ENCODE assay signal across 15 cellular contexts in genomic region chr4:105023668-105024055, GRCh38.
A peak's percentile ranks its signal among the peaks of the same experiment; 100 is the strongest.
DNase-seq lines count a peak whose midpoint lies in the region; ATAC-seq, FAIRE-seq and TF ChIP-seq lines count a peak whose summit lies in the region.
"Had no signal": no experiment of that assay in that cellular context is flagged by ENCODE, and none has a peak within 500 bp of the region (broad histone marks: within the 10 kb centered on the region; RNA-seq: fewer than 3 reads in every experiment).

No MANE protein-coding gene starts in this region.

- POLR2A ChIA-PET in MCF 10A (lab: Yijun Ruan, JAX) = interaction anchor here (0.7 to 1.2 kb wide), 2 partner anchors 57 to 64 kb away, joined by 3 to 4 read pairs; no protein-coding TSS in a partner anchor

- DNase-seq in MCF 10A (ENCODE audit: unreplicated experiment) (no peak), breast epithelium (ENCODE audit: low spot score in 2 of 2) (no peak), bronchial epithelial cell (ENCODE audit: low read depth) (peak; percentile 1), foreskin keratinocyte (no peak), epidermal melanocyte (ENCODE audit: insufficient read length, low spot score) (no peak), NCI-H510A (lab: John Stamatoyannopoulos, UW) (no peak)
- DNase-seq: Calu3; CD8-positive, alpha-beta T cell; DMS 273 treated with DMSO at 0.1 percent for 48 hours; DMS53; EL had no signal

- H3K4me1 ChIP-seq in breast epithelium = no peaks in the 10 kb centered on the region
- H3K4me1 ChIP-seq in foreskin keratinocyte = no peaks in the 10 kb centered on the region
- H3K4me1 ChIP-seq: HAP-1 had no signal

- peak overlapping the region; percentile 57 for H3K27ac Mint-ChIP-seq in MCF 10A (ENCODE audit: low read depth, unreplicated experiment)
- H3K27ac Mint-ChIP-seq: B cell; CD8-positive, alpha-beta T cell had no signal

- no peaks in the 10 kb centered on the region for H3K36me3 ChIP-seq in breast epithelium
- no peaks in the 10 kb centered on the region for H3K36me3 ChIP-seq in bronchial epithelial cell (ENCODE audit: control insufficient read depth, insufficient read depth, low read length)
- H3K36me3 ChIP-seq: BLaER1 treated with 17β-estradiol and CSF1 and Interleukin-3, amounts not matched to agents 10 nM and 100 nM; HAP-1 had no signal

- H3K36me3 Mint-ChIP-seq in MCF 10A (ENCODE audit: insufficient read depth, unreplicated experiment) = no peaks in the 10 kb centered on the region
- H3K36me3 Mint-ChIP-seq: CD8-positive, alpha-beta T cell had no signal

- H3K27ac ChIP-seq in breast epithelium (no peak overlapping the region), foreskin keratinocyte (peak overlapping the region; percentile 29)

- FAIRE-seq in bronchial epithelial cell (lab: Jason Lieb, UNC) = no peak
- FAIRE-seq: GM12878 had no signal

- no peak for TF ChIP-seq POLR2A in breast epithelium (IDR thresholded peaks at IDR 0.05)

- H3K4me3 Mint-ChIP-seq in MCF 10A (ENCODE audit: unreplicated experiment) = no peak overlapping the region
- H3K4me3 Mint-ChIP-seq: B cell; CD8-positive, alpha-beta T cell had no signal

- BruUV-seq in MCF 10A (replicated peaks; lab: Mats Ljungman, UMichigan) = no TSS peak

- CTCF ChIA-PET in MCF 10A (lab: Yijun Ruan, JAX) = interaction anchor here (0.5 to 1.2 kb wide), 3 partner anchors 27 to 450 kb away, joined by 3 to 4 read pairs (median 4); partner anchors contain the start of gene PPA2

- intact Hi-C loops in MCF 10A (cut with micrococcal nuclease) (no loop called here), breast epithelium (cut with DNase I; ENCODE audit: low total_unique reads) (no loop called here)

- H3K4me3 ChIP-seq in breast epithelium = no peak overlapping the region
- no peak overlapping the region for H3K4me3 ChIP-seq in bronchial epithelial cell (ENCODE audit: low read depth, low read length)
- H3K4me3 ChIP-seq: BLaER1 treated with 17β-estradiol and CSF1 and Interleukin-3, amounts not matched to agents 10 nM and 100 nM; GM12878; HAP-1 had no signal

- no peak for ATAC-seq in foreskin keratinocyte
- ATAC-seq: CD8-positive, alpha-beta T cell; GM12878 had no signal

- peaks cover 0 to 10% of the 10 kb centered on the region in 2 donors for H3K9me3 ChIP-seq in breast epithelium
- H3K9me3 ChIP-seq: HAP-1 had no signal

- H3K9me3 Mint-ChIP-seq in MCF 10A (ENCODE audit: unreplicated experiment) = peaks cover 8% of the 10 kb centered on the region

- no peaks in the 10 kb centered on the region for H3K27me3 ChIP-seq in breast epithelium
- H3K27me3 ChIP-seq in bronchial epithelial cell (ENCODE audit: control insufficient read depth, insufficient read depth, low read length) = no peaks in the 10 kb centered on the region
- H3K27me3 ChIP-seq in foreskin keratinocyte = no peaks in the 10 kb centered on the region
- H3K27me3 ChIP-seq: BLaER1 treated with 17β-estradiol and CSF1 and Interleukin-3, amounts not matched to agents 10 nM and 100 nM had no signal

- no peaks in the 10 kb centered on the region for H3K27me3 Mint-ChIP-seq in MCF 10A (ENCODE audit: insufficient read depth, unreplicated experiment)

- H3K4me1 Mint-ChIP-seq in MCF 10A (ENCODE audit: insufficient read depth, unreplicated experiment) = peaks cover 13% of the 10 kb centered on the region
- H3K4me1 Mint-ChIP-seq: B cell had no signal

- TF ChIP-seq CTCF in MCF 10A (IDR thresholded peaks at IDR 0.05; ENCODE audit: unreplicated experiment) (no peak), breast epithelium (IDR thresholded peaks at IDR 0.05) (no peak), bronchial epithelial cell (IDR thresholded peaks at IDR 0.05; ENCODE audit: insufficient read depth, low read length, severe bottlenecking) (no peak), foreskin keratinocyte (conservative IDR thresholded peaks at IDR 0.05) (no peak)
